8 cellular contexts compared by ENCODE assay signal in the genomic region with DNA sequence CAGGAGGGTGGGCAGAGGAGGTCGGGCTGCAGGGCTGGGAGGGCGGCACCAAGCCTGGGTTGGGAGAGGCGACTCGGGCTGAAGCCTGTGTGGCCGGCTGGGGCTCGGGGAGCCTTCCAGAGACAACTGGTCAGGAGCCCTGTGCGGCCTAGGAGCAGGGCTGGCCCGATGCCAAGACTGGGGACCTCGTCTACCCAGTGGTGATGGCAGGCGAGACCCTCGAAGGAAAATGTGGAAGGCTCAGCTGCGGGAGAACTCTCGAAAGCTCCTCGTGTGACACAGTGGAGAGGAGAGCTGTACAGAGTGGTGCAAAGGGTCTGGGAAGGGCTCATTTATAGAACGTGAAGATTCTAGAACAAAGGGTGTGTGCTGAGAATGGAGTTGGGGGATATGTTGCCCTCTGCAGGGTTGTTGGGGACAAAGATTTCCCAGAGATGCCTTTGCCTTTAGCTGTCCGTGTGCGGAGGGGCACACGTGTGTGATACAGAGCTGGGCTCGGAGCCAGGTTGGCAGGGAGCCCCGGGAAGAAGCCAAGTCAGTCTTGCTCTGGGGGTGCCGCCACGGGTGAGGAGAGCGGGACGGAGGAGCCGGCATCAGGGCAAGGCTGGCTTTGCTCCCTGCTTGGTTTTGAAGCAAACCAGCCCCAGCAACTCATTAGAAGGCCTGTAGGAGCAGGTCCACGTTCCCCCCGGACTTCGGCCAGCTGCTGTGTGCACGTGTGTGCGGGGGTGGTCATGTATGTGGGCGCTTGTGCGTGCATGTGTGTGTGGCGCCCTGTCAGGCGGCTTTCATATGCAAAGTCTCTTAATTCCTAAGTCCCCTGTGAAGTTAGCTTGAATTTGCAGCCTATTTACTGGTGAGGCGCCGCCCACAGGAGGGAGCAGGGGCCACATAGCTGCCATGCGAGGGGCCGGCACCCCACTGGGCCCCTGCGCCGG.
A peak's percentile ranks its signal among the peaks of the same experiment; 100 is the strongest.
DNase-seq lines count a peak whose midpoint lies in the region; ATAC-seq and TF ChIP-seq lines count a peak whose summit lies in the region.

No MANE protein-coding gene starts in this region.

- DNase-seq in GM04504 (ENCODE audit: low read depth) (peak; percentile 81), RKO (ENCODE audit: low spot score) (peak; percentile 24), esophagus muscularis mucosa (ENCODE audit: extremely low spot score) (no peak), nucleus accumbens (lab: John Stamatoyannopoulos, UW) (peak in 45 of 56 donors; percentile 15 to 91 (median 55)), HPDE6-E6E7 (ENCODE audit: extremely low spot score) (no peak), activated gamma-delta T cell (lab: John Stamatoyannopoulos, UW) (no peak)

- 61% methylated on average over 17 of the region's 40 CpGs for WGBS in esophagus muscularis mucosa

- intact Hi-C loops in esophagus muscularis mucosa (cut with DNase I): no loop called here

- H3K27ac ChIP-seq in esophagus muscularis mucosa (replicated peaks in 1 of 4): peak overlapping the region in 2 of 4 donors; percentile 52 to 64

- no peaks in the 10 kb centered on the region for H3K9me3 ChIP-seq in esophagus muscularis mucosa

- no peak for TF ChIP-seq EP300 in esophagus muscularis mucosa (IDR thresholded peaks at IDR 0.05)

- H3K4me3 ChIP-seq in esophagus muscularis mucosa: no peak overlapping the region

- no peak for TF ChIP-seq POLR2A in esophagus muscularis mucosa (IDR thresholded peaks at IDR 0.05; ENCODE audit: low read depth)

- peaks cover 15 to 46% (median 38%) of the 10 kb centered on the region in 4 donors for H3K4me1 ChIP-seq in esophagus muscularis mucosa

- no peaks in the 10 kb centered on the region for H3K27me3 ChIP-seq in esophagus muscularis mucosa

- no peak for ATAC-seq in GM19467 (IDR thresholded peaks at IDR 0.05; ENCODE audit: unreplicated experiment)
- no peak for ATAC-seq in GM18502 (IDR thresholded peaks at IDR 0.05; ENCODE audit: poor library complexity, unreplicated experiment)

- peaks cover 0 to 40% (median 13%) of the 10 kb centered on the region in 4 donors for H3K36me3 ChIP-seq in esophagus muscularis mucosa

- TF ChIP-seq CTCF in esophagus muscularis mucosa (IDR thresholded peaks at IDR 0.05): peak in 2 of 3 experiments; percentile 6 to 25

Comparison
In these comparisons a context has a peak if more than half of its experiments do, and no peak if none do; other contexts are left out.
1. DNase-seq: peak in GM04504 (single experiment), RKO (single experiment) and nucleus accumbens (45 of 56); none in esophagus muscularis mucosa (single experiment), HPDE6-E6E7 (single experiment) and activated gamma-delta T cell (single experiment).